In the genomic region with DNA sequence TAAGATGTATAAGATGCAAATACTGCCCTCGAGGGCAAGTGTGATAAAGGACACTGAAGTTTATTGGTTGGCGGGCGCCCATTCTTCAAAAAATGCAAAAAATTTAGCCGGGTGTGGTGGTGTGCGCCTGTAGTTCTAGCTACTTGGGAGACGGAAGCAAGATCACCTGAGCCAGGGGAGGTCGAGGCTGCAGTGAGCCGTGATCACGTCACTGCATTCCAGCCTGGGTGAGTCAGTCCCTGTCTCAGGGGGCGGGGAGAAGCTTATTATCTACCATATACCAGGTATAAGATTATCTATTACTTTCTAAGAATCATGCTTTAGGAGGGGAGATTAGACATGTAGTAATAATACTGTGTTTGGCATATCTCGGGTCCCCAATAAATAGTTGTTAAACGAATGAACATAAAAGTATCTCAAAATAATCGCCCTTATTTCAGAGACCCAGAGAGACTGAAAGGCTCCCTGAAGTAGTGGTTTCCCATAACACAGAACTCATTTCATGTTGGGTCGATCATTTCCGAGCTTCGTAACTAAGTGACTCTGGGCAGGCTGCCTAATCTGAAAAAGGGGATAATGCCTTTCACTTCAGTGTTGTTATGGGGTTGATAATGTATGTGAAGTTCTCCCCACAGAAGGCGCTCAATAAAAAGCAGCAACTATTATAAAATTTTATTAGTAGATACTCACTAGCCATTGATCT, we compare ENCODE assay signal across 8 cellular contexts. TPM values are rescaled to one million over a fixed set of nuclear protein-coding genes. Genes with fewer than 3 reads are reported as not detected.
DNase-seq lines count a peak whose midpoint lies in the region; ATAC-seq, FAIRE-seq and TF ChIP-seq lines count a peak whose summit lies in the region.

No MANE protein-coding gene starts in this region.

- H3K27me3 ChIP-seq in H1 (replicated peaks in 1 of 4; ENCODE audit: control insufficient read depth in 3 of 4, extremely low read depth in 1 of 4, insufficient read depth in 3 of 4, low read length in 3 of 4) = no peaks in the 10 kb centered on the region; a peak in 1 of 7 replicates
- no peaks in the 10 kb centered on the region for H3K27me3 ChIP-seq in neural cell (ENCODE audit: insufficient read depth, low read depth, low read length)

- H3K23me2 ChIP-seq in H1 (ENCODE audit: low read depth, low read length) = peaks cover 5% of the 10 kb centered on the region

- H2AFZ ChIP-seq in H1 (ENCODE audit: low read length) = no peak overlapping the region
- peak overlapping the region; percentile 67 for H2AFZ ChIP-seq in neural cell (ENCODE audit: low read depth, low read length)

- no peak overlapping the region for H2BK20ac ChIP-seq in H1 (ENCODE audit: low read length)

- H3K23ac ChIP-seq in H1 (ENCODE audit: insufficient read length) = no peak overlapping the region

- POLR2A ChIA-PET in HEK293 (lab: Yijun Ruan, JAX) (interaction anchor here (1.0 to 2.2 kb wide), 5 partner anchors 10 to 101 kb away, joined by 3 to 20 read pairs (median 3); a partner anchor contains a TSS), H1 (lab: Charles Lee; ENCODE audit: partially characterized antibody) (interaction anchor here (1.0 to 2.6 kb wide), 10 partner anchors 9 to 310 kb away, joined by 3 to 17 read pairs (median 4); a partner anchor contains a TSS)

- H2BK15ac ChIP-seq in H1 (ENCODE audit: low read length) = no peak overlapping the region

- DNase-seq in SW 1271 (lab: John Stamatoyannopoulos, UW) (peak; percentile 13 to 50), H1 (ENCODE audit: low read depth in 1 of 2, low spot score in 2 of 2) (no peak), 8988T (no peak)

- H3K9me2 ChIP-seq in neural cell (ENCODE audit: insufficient read depth, low read length) = no peaks in the 10 kb centered on the region

- H3K9me3 ChIP-seq in HEK293 (ENCODE audit: control insufficient read depth, insufficient read depth, low read depth, low read length) (no peaks in the 10 kb centered on the region), H1 (ENCODE audit: insufficient read depth in 2 of 2, low read depth in 1 of 2, low read length in 1 of 2) (no peaks in the 10 kb centered on the region), neural cell (ENCODE audit: low read length) (no peaks in the 10 kb centered on the region)

- H4K8ac ChIP-seq in H1 (ENCODE audit: extremely low read depth, insufficient read depth, low read length) = no peak overlapping the region

- no peak overlapping the region for H3K18ac ChIP-seq in H1 (ENCODE audit: extremely low read depth, low read length)

- H4K20me1 ChIP-seq in H1 (replicated peaks in 1 of 2; ENCODE audit: control insufficient read depth in 1 of 2, insufficient read depth in 2 of 2, low read length in 2 of 2) (peaks cover 0 to 4% of the 10 kb centered on the region in 2 experiments), neural cell (ENCODE audit: insufficient read depth) (no peaks in the 10 kb centered on the region)

- TF ChIP-seq RAD21 in H1 (IDR thresholded peaks at IDR 0.05 in 1 of 2, conservative IDR thresholded peaks at IDR 0.05 in 1 of 2; ENCODE audit: low read depth in 2 of 2, low read length in 2 of 2) = no peak
- TF ChIP-seq RAD21 in neural cell (conservative IDR thresholded peaks at IDR 0.05) = no peak

- H3K4ac ChIP-seq in H1 (replicated peaks; ENCODE audit: insufficient read length, low read depth, low read length) = no peak overlapping the region

- CTCF ChIA-PET in HEK293 (lab: Yijun Ruan, JAX) = interaction anchor here (1.0 to 1.4 kb wide), 4 partner anchors 14 to 233 kb away, joined by 3 to 5 read pairs (median 4); no protein-coding TSS in a partner anchor
- CTCF ChIA-PET in H1 (lab: Charles Lee; ENCODE audit: partially characterized antibody) = interaction anchor here (0.6 to 1.3 kb wide), 6 partner anchors 12 to 160 kb away, joined by 3 to 4 read pairs (median 3); no protein-coding TSS in a partner anchor

- no peak overlapping the region for H3K14ac ChIP-seq in H1 (ENCODE audit: insufficient read length)

- H3K79me1 ChIP-seq in H1 (ENCODE audit: low read depth, low read length) = no peaks in the 10 kb centered on the region; the same call in 1 of the 2 replicates

- H4K91ac ChIP-seq in H1 (replicated peaks; ENCODE audit: insufficient read length, low read length) = no peak overlapping the region

- H3K27ac ChIP-seq in HEK293 (ENCODE audit: extremely low read depth, low read depth, low read length) (peak overlapping the region; percentile 75; the same call in 1 of the 2 replicates), H1 (ENCODE audit: low read depth, low read length) (peak overlapping the region; percentile 77), neural cell (ENCODE audit: low read length) (peak overlapping the region; percentile 98)

- no peak for TF ChIP-seq EP300 in H1 (IDR thresholded peaks at IDR 0.05; ENCODE audit: borderline replicate concordance in 1 of 2, low read depth in 2 of 2, low read length in 2 of 2)
- no peak for TF ChIP-seq EP300 in neural cell (conservative IDR thresholded peaks at IDR 0.05; ENCODE audit: poor library complexity, severe bottlenecking)

- no peak for TF ChIP-seq CTCF in HEK293 (tag by site-specific recombination; IDR thresholded peaks at IDR 0.05)
- TF ChIP-seq CTCF in H1 (IDR thresholded peaks at IDR 0.05; ENCODE audit: control extremely low read depth in 1 of 3, insufficient read depth in 1 of 3, low read depth in 1 of 3, low read length in 3 of 3) = no peak
- TF ChIP-seq CTCF in neural cell (IDR thresholded peaks at IDR 0.05; ENCODE audit: poor library complexity, severe bottlenecking) = no peak

- ATAC-seq in HG02870 (IDR thresholded peaks at IDR 0.05; ENCODE audit: unreplicated experiment) (no peak), HG03442 (IDR thresholded peaks at IDR 0.05; ENCODE audit: unreplicated experiment) (no peak), GM18867 (IDR thresholded peaks at IDR 0.05; ENCODE audit: unreplicated experiment) (no peak)

- no peak overlapping the region for H2AK5ac ChIP-seq in H1 (ENCODE audit: low read depth, low read length)

- H2BK5ac ChIP-seq in H1 (ENCODE audit: low read depth, low read length) = peak overlapping the region; percentile 99

- H3K79me2 ChIP-seq in H1 (ENCODE audit: control insufficient read depth in 1 of 2, insufficient read depth in 2 of 2, low read length in 2 of 2) = peaks cover 7 to 43% of the 10 kb centered on the region in 2 experiments
- peaks cover 41% of the 10 kb centered on the region for H3K79me2 ChIP-seq in neural cell (replicated peaks; ENCODE audit: insufficient read depth, low read length)

- TF ChIP-seq POLR2A in H1 (IDR thresholded peaks at IDR 0.05; ENCODE audit: control extremely low read depth in 1 of 2, low read depth in 2 of 2, low read length in 2 of 2) = no peak

- H2BK12ac ChIP-seq in H1 (ENCODE audit: low read depth, low read length) = no peak overlapping the region; the same call in 1 of the 2 replicates

- H3K9ac ChIP-seq in H1 (replicated peaks in 1 of 4; ENCODE audit: extremely low read depth in 1 of 4, low read depth in 3 of 4, low read length in 3 of 4) (peak overlapping the region in 3 of 4 experiments; percentile 87 to 95 (median 94); a peak in 6 of 7 replicates), neural cell (ENCODE audit: low read length) (peak overlapping the region; percentile 91)

- no peaks in the 10 kb centered on the region; the same call in 1 of the 2 replicates for H3K4me1 ChIP-seq in HEK293 (ENCODE audit: control insufficient read depth, insufficient read depth, low read length)
- no peaks in the 10 kb centered on the region; a peak in 3 of 7 replicates for H3K4me1 ChIP-seq in H1 (replicated peaks in 1 of 4; ENCODE audit: control insufficient read depth in 3 of 4, insufficient read depth in 4 of 4, low read length in 3 of 4)

- peak overlapping the region; percentile 92 for H3K4me3 ChIP-seq in HEK293 (ENCODE audit: low read depth, low read length)
- peak overlapping the region; percentile 60 to 96 (median 92) for H3K4me3 ChIP-seq in H1 (ENCODE audit: extremely low read depth in 1 of 4, insufficient read depth in 2 of 4, low read depth in 3 of 4, low read length in 4 of 4)
- peak overlapping the region; percentile 82 for H3K4me3 ChIP-seq in neural cell (ENCODE audit: low read length)

- H4K5ac ChIP-seq in H1 (ENCODE audit: insufficient read length, low read depth, low read length) = peak overlapping the region; percentile 66

- peaks cover 6% of the 10 kb centered on the region for H3F3A ChIP-seq in neural cell (ENCODE audit: insufficient read depth, low read length, poor library complexity, severe bottlenecking)

- H3K36me3 ChIP-seq in HEK293 (ENCODE audit: control insufficient read depth in 2 of 2, insufficient read depth in 1 of 2, low read length in 2 of 2) (no peaks in the 10 kb centered on the region), H1 (ENCODE audit: control insufficient read depth in 2 of 4, insufficient read depth in 4 of 4, low read length in 3 of 4) (no peaks in the 10 kb centered on the region), neural cell (ENCODE audit: insufficient read depth, low read length) (no peaks in the 10 kb centered on the region)

- H3K4me2 ChIP-seq in H1 (ENCODE audit: insufficient read depth in 1 of 2, low read depth in 2 of 2, low read length in 2 of 2) (peak overlapping the region; percentile 63 to 98), neural cell (ENCODE audit: low read length) (peak overlapping the region; percentile 82)

- H2BK120ac ChIP-seq in H1 (replicated peaks; ENCODE audit: low read depth, low read length) = no peak overlapping the region

- H3K56ac ChIP-seq in H1 (replicated peaks; ENCODE audit: insufficient read length, low read depth, low read length) = no peak overlapping the region

- FAIRE-seq in H1 (lab: Jason Lieb, UNC) = no peak

- 50% methylated on average over 17 of the region's 17 CpGs; no CpG with 5 or more reads in 1 of the 2 experiments for WGBS in H1 (ENCODE audit: extremely low coverage in 1 of 2, insufficient coverage in 1 of 2, insufficient read length in 1 of 2, insufficient replicate concordance in 2 of 2, low coverage in 1 of 2, low lambda C conversion rate in 2 of 2, missing lambda C conversion rate in 1 of 2), 2 experiments

RNA-seq across cellular contexts. Expression of a gene that starts 1.2 kb away (rescaled TPM):
- total RNA-seq in H1 (2021; fragmentation: NEBNext Ultra II Directional; extraction: Animal tissue kit (Norgen Biotek cat#: 25700)) = 54.8 and 63.8 TPM in 2 replicates
- polyA plus RNA-seq in H1 (2011; rRNA removed) (15.9 and 22.2 TPM in 2 replicates), neural cell (22.4 and 25.2 TPM in 2 replicates)
- 12.4 TPM for polyA plus RNA-seq in H1 (2011; cell fraction: cytosol; rRNA removed)
- 16.6 TPM for polyA plus RNA-seq in H1 (2011; cell fraction: nucleus; rRNA removed)
- polyA plus RNA-seq in H1 (2012, experiment 1 of 2) = 10.4 to 21.8 TPM (median 16.9 TPM) in 4 replicates
- 1.2 TPM for polyA plus RNA-seq in H1 (2012, experiment 2 of 2)
- 33.6 TPM for polyA plus RNA-seq in H1 (2013, experiment 1 of 2)
- polyA plus RNA-seq in H1 (2013, experiment 2 of 2) = 35.8 TPM
- polyA minus RNA-seq in H1 (2011; rRNA and poly(A)+ RNA removed) = 175 and 199 TPM in 2 replicates
- 20.9 TPM for polyA minus RNA-seq in H1 (2011; cell fraction: cytosol; rRNA and poly(A)+ RNA removed)
- 44.0 TPM for polyA minus RNA-seq in H1 (2011; cell fraction: nucleus; rRNA and poly(A)+ RNA removed)
- polyA minus RNA-seq in neural cell = 71.8 and 76.9 TPM in 2 replicates

RNA-seq across cellular contexts. Expression of a gene that starts 1.9 kb away (rescaled TPM):
- 0.69 and 0.75 TPM in 2 replicates for total RNA-seq in H1 (2021; fragmentation: NEBNext Ultra II Directional; extraction: Animal tissue kit (Norgen Biotek cat#: 25700))
- polyA plus RNA-seq in H1 (2011; rRNA removed) (0.31 and 0.54 TPM in 2 replicates), neural cell (0.12 and 0.42 TPM in 2 replicates)
- 0.28 TPM for polyA plus RNA-seq in H1 (2011; cell fraction: cytosol; rRNA removed)
- polyA plus RNA-seq in H1 (2011; cell fraction: nucleus; rRNA removed) = 2.2 TPM
- 0.83 to 2.3 TPM (median 0.95 TPM) in 4 replicates for polyA plus RNA-seq in H1 (2012, experiment 1 of 2)
- 0.22 TPM for polyA plus RNA-seq in H1 (2012, experiment 2 of 2)
- 0.67 TPM for polyA plus RNA-seq in H1 (2013, experiment 1 of 2)
- 0.31 TPM for polyA plus RNA-seq in H1 (2013, experiment 2 of 2)
- 0.54 and 1.2 TPM in 2 replicates for polyA minus RNA-seq in H1 (2011; rRNA and poly(A)+ RNA removed)
- not detected for polyA minus RNA-seq in H1 (2011; cell fraction: cytosol; rRNA and poly(A)+ RNA removed)
- polyA minus RNA-seq in H1 (2011; cell fraction: nucleus; rRNA and poly(A)+ RNA removed) = 0.30 TPM
- polyA minus RNA-seq in neural cell = 0.97 TPM in 1 of 2 replicates, not detected in the other

RNA-seq across cellular contexts. Expression of a gene that starts 57.0 kb away (rescaled TPM):
- not detected in 2 replicates for total RNA-seq in H1 (2021; fragmentation: NEBNext Ultra II Directional; extraction: Animal tissue kit (Norgen Biotek cat#: 25700))
- polyA plus RNA-seq in H1 (2011; rRNA removed) (0.08 and 0.11 TPM in 2 replicates), neural cell (0.16 TPM in 1 of 2 replicates, not detected in the other)
- 0.14 TPM for polyA plus RNA-seq in H1 (2011; cell fraction: cytosol; rRNA removed)
- 0.04 TPM for polyA plus RNA-seq in H1 (2011; cell fraction: nucleus; rRNA removed)
- 0.23 to 0.42 TPM (median 0.31 TPM) in 3 of 4 replicates, not detected in the other for polyA plus RNA-seq in H1 (2012, experiment 1 of 2)
- polyA plus RNA-seq in H1 (2012, experiment 2 of 2) = not detected
- 0.04 TPM for polyA plus RNA-seq in H1 (2013, experiment 1 of 2)
- 0.02 TPM for polyA plus RNA-seq in H1 (2013, experiment 2 of 2)
- not detected in 2 replicates for polyA minus RNA-seq in H1 (2011; rRNA and poly(A)+ RNA removed)
- polyA minus RNA-seq in H1 (2011; cell fraction: cytosol; rRNA and poly(A)+ RNA removed) = not detected
- not detected for polyA minus RNA-seq in H1 (2011; cell fraction: nucleus; rRNA and poly(A)+ RNA removed)
- polyA minus RNA-seq in neural cell = 1.4 and 3.2 TPM in 2 replicates

Comparison
In these comparisons a context has a peak if more than half of its experiments do, and no peak if none do; other contexts are left out.
1. DNase-seq: peak in SW 1271 (2 of 2); none in H1 (0 of 2) and 8988T (single experiment).
2. Peak in every context shown above with its lines, with median percentiles within 50 percentile points of each other: H3K27ac ChIP-seq and H3K4me3 ChIP-seq.